10 cellular contexts compared by ENCODE assay signal in the genomic region with DNA sequence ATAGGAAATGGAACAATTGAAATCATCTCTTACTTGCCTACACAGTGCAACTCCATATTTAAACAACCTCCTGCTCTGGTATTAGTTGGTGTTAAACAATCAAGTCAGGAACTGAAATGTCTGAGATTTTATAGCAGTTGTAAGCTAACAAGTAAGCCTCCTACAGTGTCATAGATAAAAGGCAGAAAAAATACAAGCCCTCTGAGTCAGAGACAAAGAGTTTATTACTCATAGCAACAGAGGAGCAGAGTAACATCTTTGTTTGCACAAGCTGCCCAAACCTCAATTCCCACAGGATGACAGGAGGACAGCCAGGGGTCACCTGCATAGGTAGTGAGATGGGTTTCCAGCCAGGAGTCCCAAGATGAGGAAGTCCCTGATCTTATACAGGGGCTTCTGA.
DNase-seq lines count a peak whose midpoint lies in the region; ATAC-seq lines count a peak whose summit lies in the region.
"Had no signal": no experiment of that assay in that cellular context is flagged by ENCODE, and none has a peak within 500 bp of the region (broad histone marks: within the 10 kb centered on the region; RNA-seq: fewer than 3 reads in every experiment).

No MANE protein-coding gene starts in this region.

- H3K27me3 Mint-ChIP-seq in activated naive CD8-positive, alpha-beta T cell treated with anti-CD3 and anti-CD28 coated beads, Interleukin-2, amount 50 U/mL, for 24 hours = no peaks in the 10 kb centered on the region

- H3K27me3 ChIP-seq in SJSA1 (replicated peaks) = no peaks in the 10 kb centered on the region
- H3K27me3 ChIP-seq: BLaER1 treated with 17β-estradiol and CSF1 and Interleukin-3, amounts not matched to agents 10 nM and 100 nM had no signal

- H3K9me3 ChIP-seq in SJSA1 (replicated peaks) = no peaks in the 10 kb centered on the region
- H3K9me3 ChIP-seq: BLaER1 treated with 17β-estradiol and CSF1 and Interleukin-3, amounts not matched to agents 10 nM and 100 nM had no signal

- H3K4me1 Mint-ChIP-seq in activated naive CD8-positive, alpha-beta T cell treated with anti-CD3 and anti-CD28 coated beads, Interleukin-2, amount 50 U/mL, for 24 hours = no peaks in the 10 kb centered on the region

- H3K36me3 ChIP-seq in SJSA1 = no peaks in the 10 kb centered on the region
- H3K36me3 ChIP-seq: BLaER1 treated with 17β-estradiol and CSF1 and Interleukin-3, amounts not matched to agents 10 nM and 100 nM had no signal

- peak; percentile 65 for ATAC-seq in left ventricle myocardium superior
- no peak for ATAC-seq in activated naive CD8-positive, alpha-beta T cell treated with anti-CD3 and anti-CD28 coated beads, Interleukin-2, amount 50 U/mL, for 24 hours

- intact Hi-C loops in left ventricle myocardium superior (cut with micrococcal nuclease) = no loop called here

- H3K27ac Mint-ChIP-seq in activated naive CD8-positive, alpha-beta T cell treated with anti-CD3 and anti-CD28 coated beads, Interleukin-2, amount 50 U/mL, for 24 hours = no peak overlapping the region

- peaks cover 29% of the 10 kb centered on the region for H3K4me1 ChIP-seq in SJSA1 (replicated peaks)
- H3K4me1 ChIP-seq: BLaER1 treated with 17β-estradiol and CSF1 and Interleukin-3, amounts not matched to agents 10 nM and 100 nM had no signal

- H3K4me3 Mint-ChIP-seq in activated naive CD8-positive, alpha-beta T cell treated with anti-CD3 and anti-CD28 coated beads, Interleukin-2, amount 50 U/mL, for 24 hours = no peak overlapping the region

- H3K9me3 Mint-ChIP-seq in activated naive CD8-positive, alpha-beta T cell treated with anti-CD3 and anti-CD28 coated beads, Interleukin-2, amount 50 U/mL, for 24 hours = no peaks in the 10 kb centered on the region

- H3K36me3 Mint-ChIP-seq in activated naive CD8-positive, alpha-beta T cell treated with anti-CD3 and anti-CD28 coated beads, Interleukin-2, amount 50 U/mL, for 24 hours (ENCODE audit: low read depth) = no peaks in the 10 kb centered on the region

- H3K4me3 ChIP-seq in SJSA1 = no peak overlapping the region
- H3K4me3 ChIP-seq: BLaER1 treated with 17β-estradiol and CSF1 and Interleukin-3, amounts not matched to agents 10 nM and 100 nM had no signal

- peak overlapping the region; percentile 59 for H3K27ac ChIP-seq in SJSA1
- H3K27ac ChIP-seq in substantia nigra (ENCODE audit: low read depth, low read length, poor library complexity, severe bottlenecking) = peak overlapping the region; percentile 32
- H3K27ac ChIP-seq: BLaER1 treated with 17β-estradiol and CSF1 and Interleukin-3, amounts not matched to agents 10 nM and 100 nM had no signal

- DNase-seq in NCI-H345 (lab: John Stamatoyannopoulos, UW) = peak; percentile 40
- no peak for DNase-seq in NCI-H345 treated with DMSO at 0.1 percent for 48 hours (lab: John Stamatoyannopoulos, UW; ENCODE audit: unreplicated experiment)
- peak; percentile 54 to 80 for DNase-seq in SJSA1 (ENCODE audit: low read depth in 1 of 2, low spot score in 2 of 2)
- DNase-seq in left ventricle myocardium superior = no peak
- peak in 1 of 49 donors; percentile 23 for DNase-seq in substantia nigra (lab: John Stamatoyannopoulos, UW)
- no peak for DNase-seq in NCI-H187 (lab: John Stamatoyannopoulos, UW)
- DNase-seq in activated naive CD8-positive, alpha-beta T cell treated with anti-CD3 and anti-CD28 coated beads, Interleukin-2, amount 50 U/mL, for 24 hours = no peak
- DNase-seq in NCI-H524 treated with DMSO at 0.1 percent for 48 hours (lab: John Stamatoyannopoulos, UW) = no peak
- DNase-seq: NCI-H2107 had no signal

Comparison
In these comparisons a context has a peak if more than half of its experiments do, and no peak if none do; other contexts are left out.
1. DNase-seq: peak in NCI-H345 (single experiment) and SJSA1 (2 of 2); none in NCI-H345 treated with DMSO at 0.1 percent for 48 hours (single experiment), left ventricle myocardium superior (single experiment), NCI-H187 (0 of 2), activated naive CD8-positive, alpha-beta T cell treated with anti-CD3 and anti-CD28 coated beads, Interleukin-2, amount 50 U/mL, for 24 hours (single experiment) and NCI-H524 treated with DMSO at 0.1 percent for 48 hours (single experiment).